Comparison of ENCODE assay signal across 1 cellular context in genomic region chr16:5756969-5757368, GRCh38.
TF ChIP-seq lines count a peak whose summit lies in the region.

No MANE protein-coding gene starts in this region.

TF ChIP-seq in GM23338, 12 proteins besides CTCF, POLR2A, EP300 and RAD21 (continued from another document):
- TF ChIP-seq ZNF462 (CRISPR knock-in tag; IDR thresholded peaks at IDR 0.05) (no peak), CREB1 (CRISPR knock-in tag; IDR thresholded peaks at IDR 0.05; ENCODE audit: low read depth) (no peak), EZH2 (IDR thresholded peaks at IDR 0.05; ENCODE audit: low read depth, unreplicated experiment) (no peak), JUNB (IDR thresholded peaks at IDR 0.05; ENCODE audit: unreplicated experiment) (no peak), EZH2phosphoT487 (IDR thresholded peaks at IDR 0.05; ENCODE audit: unreplicated experiment) (no peak), ZNF114 (CRISPR knock-in tag; IDR thresholded peaks at IDR 0.05) (no peak), NANOG (IDR thresholded peaks at IDR 0.05; ENCODE audit: borderline replicate concordance) (no peak)
TF ChIP-seq in GM23338: peak in this region for 0.
